ENCODE assay signal across 10 cellular contexts in the genomic region with DNA sequence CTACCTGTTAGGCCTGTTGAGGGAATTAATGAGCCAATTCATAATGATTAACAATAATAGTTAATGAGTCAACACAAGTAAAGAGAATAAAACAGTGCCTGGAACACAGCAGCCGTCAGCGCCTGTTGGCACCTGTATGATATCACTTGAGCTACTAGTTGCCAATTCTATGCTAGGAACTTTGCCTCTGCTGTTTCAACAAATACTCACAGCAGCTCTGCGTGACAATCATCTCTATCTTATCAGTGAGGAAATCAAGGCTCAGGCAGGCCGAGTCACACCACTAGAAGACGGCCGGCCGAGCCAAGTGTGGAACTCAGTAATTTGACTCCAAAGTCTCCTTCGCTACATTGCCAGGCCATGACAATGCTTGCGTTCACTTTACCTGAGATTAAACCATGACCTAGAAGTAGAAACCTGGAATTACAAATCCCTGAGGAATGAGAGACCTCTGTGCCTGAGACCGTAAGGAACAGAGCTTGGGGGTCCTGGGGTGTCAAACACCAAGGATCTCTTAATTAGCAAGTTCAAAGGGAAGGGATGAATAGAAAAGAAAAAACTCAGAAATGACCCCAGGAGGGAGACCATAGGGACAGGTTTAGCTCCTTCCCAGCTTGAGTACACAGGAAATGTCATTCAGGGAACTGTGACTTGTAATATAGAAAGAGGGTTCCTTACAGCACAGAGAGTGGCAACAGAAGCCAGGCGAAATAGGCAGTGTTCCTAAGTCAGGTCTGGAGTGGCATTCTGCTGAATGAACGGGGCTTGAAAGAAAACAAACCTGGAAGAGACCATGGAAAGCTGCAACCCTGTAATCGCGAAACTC.
A peak's percentile ranks its signal among the peaks of the same experiment; 100 is the strongest.
DNase-seq lines count a peak whose midpoint lies in the region; ATAC-seq and TF ChIP-seq lines count a peak whose summit lies in the region.
"Had no signal": no experiment of that assay in that cellular context is flagged by ENCODE, and none has a peak within 500 bp of the region (broad histone marks: within the 10 kb centered on the region; RNA-seq: fewer than 3 reads in every experiment).

No MANE protein-coding gene starts in this region.

- no peaks in the 10 kb centered on the region for H3K27me3 Mint-ChIP-seq in MCF 10A (ENCODE audit: insufficient read depth, unreplicated experiment)

- BruUV-seq in MCF 10A (replicated peaks; lab: Mats Ljungman, UMichigan): no TSS peak

- H3K27me3 ChIP-seq in heart left ventricle (no peaks in the 10 kb centered on the region), right cardiac atrium (ENCODE audit: control insufficient read depth, insufficient read depth) (no peaks in the 10 kb centered on the region), left lung (no peaks in the 10 kb centered on the region)
- H3K27me3 ChIP-seq: BLaER1 had no signal

- H3K9me3 ChIP-seq in heart left ventricle: no peaks in the 10 kb centered on the region
- no peaks in the 10 kb centered on the region for H3K9me3 ChIP-seq in right cardiac atrium (ENCODE audit: control insufficient read depth, low read length)
- no peaks in the 10 kb centered on the region for H3K9me3 ChIP-seq in left lung
- H3K9me3 ChIP-seq: BLaER1 had no signal

- peak overlapping the region in 2 of 12 donors; percentile 9 to 38 for H3K27ac ChIP-seq in heart left ventricle
- H3K27ac ChIP-seq in right cardiac atrium (ENCODE audit: low read length): no peak overlapping the region
- peak overlapping the region; percentile 58 to 60 for H3K27ac ChIP-seq in left lung
- H3K27ac ChIP-seq: BLaER1, SK-N-MC had no signal

- intact Hi-C loops in heart left ventricle (cut with DNase I) (no loop called here), right cardiac atrium (cut with DNase I) (loop anchor here in 1 of 4 donors (10.0 kb wide), 1 partner anchor 171 kb away; a partner anchor contains a TSS), MCF 10A (cut with micrococcal nuclease) (no loop called here), left lung (cut with DNase I) (no loop called here)

- DNase-seq in heart left ventricle: peak in 1 of 5 donors; percentile 38
- DNase-seq in right cardiac atrium: no peak
- peak; percentile 72 for DNase-seq in MCF 10A (ENCODE audit: unreplicated experiment)
- peak in 1 of 2 donors; percentile 75 for DNase-seq in left lung
- DNase-seq in NCI-H187 treated with DMSO at 0.1 percent for 48 hours (lab: John Stamatoyannopoulos, UW): no peak
- no peak for DNase-seq in activated gamma-delta T cell (lab: John Stamatoyannopoulos, UW)

- POLR2A ChIA-PET in MCF 10A (lab: Yijun Ruan, JAX): interaction anchor here (0.6 to 2.0 kb wide), 13 partner anchors 14 to 276 kb away, joined by 3 to 19 read pairs (median 4); a partner anchor contains a TSS

- peaks cover 40% of the 10 kb centered on the region for H3K4me1 Mint-ChIP-seq in MCF 10A (ENCODE audit: insufficient read depth, unreplicated experiment)

- no peak overlapping the region for H3K4me3 ChIP-seq in heart left ventricle
- H3K4me3 ChIP-seq in right cardiac atrium (ENCODE audit: low read length): no peak overlapping the region
- no peak overlapping the region for H3K4me3 ChIP-seq in left lung
- H3K4me3 ChIP-seq: BLaER1, SK-N-MC had no signal

- TF ChIP-seq CTCF in heart left ventricle (IDR thresholded peaks at IDR 0.05) (no peak), MCF 10A (IDR thresholded peaks at IDR 0.05; ENCODE audit: unreplicated experiment) (no peak), left lung (IDR thresholded peaks at IDR 0.05) (no peak)

- CTCF ChIA-PET in MCF 10A (lab: Yijun Ruan, JAX): interaction anchor here (0.6 to 3.6 kb wide), 7 partner anchors 9 to 920 kb away, joined by 3 to 23 read pairs (median 4); no protein-coding TSS in a partner anchor

- H3K36me3 ChIP-seq in heart left ventricle (no peaks in the 10 kb centered on the region), left lung (no peaks in the 10 kb centered on the region)

- 59 to 66% (median 62%) methylated on average over 14 of the region's 14 CpGs for WGBS in heart left ventricle, 4 donors
- 83% methylated on average over 14 of the region's 14 CpGs for WGBS in right cardiac atrium

- no peak for TF ChIP-seq POLR2A in heart left ventricle (IDR thresholded peaks at IDR 0.05)

- no peaks in the 10 kb centered on the region for H3K36me3 Mint-ChIP-seq in MCF 10A (ENCODE audit: insufficient read depth, unreplicated experiment)

- no peak overlapping the region for H3K4me3 Mint-ChIP-seq in MCF 10A (ENCODE audit: unreplicated experiment)

- H3K4me1 ChIP-seq in heart left ventricle (peaks cover 0 to 73% (median 6%) of the 10 kb centered on the region in 12 donors), right cardiac atrium (ENCODE audit: control insufficient read depth, insufficient read depth, low read length) (peaks cover 4% of the 10 kb centered on the region), left lung (peaks cover 22 to 70% of the 10 kb centered on the region in 2 donors)

- H3K27ac Mint-ChIP-seq in MCF 10A (ENCODE audit: low read depth, unreplicated experiment): peak overlapping the region; percentile 28

- no peaks in the 10 kb centered on the region for H3K9me3 Mint-ChIP-seq in MCF 10A (ENCODE audit: unreplicated experiment)

- peak in 3 of 4 donors; percentile 13 to 27 (median 13) for ATAC-seq in heart left ventricle
- no peak for ATAC-seq in right cardiac atrium
- peak; percentile 79 for ATAC-seq in left lung
- ATAC-seq in GM21528 (IDR thresholded peaks at IDR 0.05; ENCODE audit: low FRiP score, unreplicated experiment): no peak
- no peak for ATAC-seq in HG03378 (IDR thresholded peaks at IDR 0.05; ENCODE audit: unreplicated experiment)

Comparison
In these comparisons a context has a peak if more than half of its experiments do, and no peak if none do; other contexts are left out.
1. ATAC-seq: peak in heart left ventricle (3 of 4) and left lung (single experiment); none in right cardiac atrium (0 of 2), GM21528 (single experiment) and HG03378 (single experiment).